ENCODE assay signal across 8 cellular contexts in the genomic region with DNA sequence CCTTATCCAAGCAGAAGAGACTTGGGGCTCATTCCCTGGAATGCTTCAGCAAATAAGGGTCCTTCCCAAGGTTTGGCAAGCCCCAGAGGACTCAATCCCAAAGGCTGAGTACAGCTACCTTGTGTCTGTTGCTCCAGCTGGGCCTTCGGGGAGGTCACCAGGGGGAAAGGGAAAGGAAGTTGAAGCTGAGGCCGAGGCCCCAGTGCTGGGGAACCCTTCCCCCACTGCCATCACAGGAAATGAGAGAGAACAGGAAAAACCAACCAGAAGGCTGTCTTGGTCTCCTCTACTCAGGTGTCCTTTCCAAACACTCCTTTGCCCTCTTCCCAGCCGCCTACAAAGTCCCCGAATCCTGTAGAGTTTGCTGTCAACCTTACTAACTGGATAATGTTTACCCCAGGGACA. TPM values are rescaled to one million over a fixed set of nuclear protein-coding genes. Genes with fewer than 3 reads are reported as not detected.
DNase-seq lines count a peak whose midpoint lies in the region; ATAC-seq and TF ChIP-seq lines count a peak whose summit lies in the region.

No MANE protein-coding gene starts in this region.

- 48% methylated on average over 4 of the region's 4 CpGs for WGBS in prostate gland

- H3K4me3 ChIP-seq in prostate gland = peak overlapping the region in 1 of 2 donors; percentile 1

- ATAC-seq in HG03135 (IDR thresholded peaks at IDR 0.05; ENCODE audit: unreplicated experiment) = peak; percentile 21

- H3K27ac ChIP-seq in prostate gland = peak overlapping the region; percentile 93 to 100

- no peaks in the 10 kb centered on the region for H3K27me3 ChIP-seq in prostate gland (replicated peaks; ENCODE audit: insufficient read depth)

- peaks cover 8 to 17% of the 10 kb centered on the region in 2 donors for H3K36me3 ChIP-seq in prostate gland

- intact Hi-C loops in prostate gland (cut with DNase I) = no loop called here

- TF ChIP-seq POLR2A in erythroblast (IDR thresholded peaks at IDR 0.05; ENCODE audit: low read length) (no peak), prostate gland (IDR thresholded peaks at IDR 0.05) (no peak)

- H3K4me1 ChIP-seq in prostate gland (replicated peaks) = peaks cover 42% of the 10 kb centered on the region

- peak; percentile 66 for DNase-seq in stimulated activated CD4-positive, alpha-beta T cell treated with anti-CD3 and anti-CD28 coated beads, Interleukin-15, amount 100 ng/mL, for 24 hours
- no peak for DNase-seq in stimulated activated CD4-positive, alpha-beta T cell treated with anti-CD3 and anti-CD28 coated beads, Interleukin-12 subunit alpha, Interleukin-12 subunit beta, amount 100 ng/mL, for 4 hours
- DNase-seq in UCSD-AML1 (lab: John Stamatoyannopoulos, UW; ENCODE audit: unreplicated experiment) (peak; percentile 83), erythroblast (lab: John Stamatoyannopoulos, UW) (peak; percentile 56 to 61), prostate gland (ENCODE audit: low spot score) (no peak), HK-2 (ENCODE audit: unreplicated experiment) (no peak), inferior parietal cortex (ENCODE audit: extremely low spot score) (no peak)

- no peak for TF ChIP-seq CTCF in prostate gland (IDR thresholded peaks at IDR 0.05)

- no peaks in the 10 kb centered on the region for H3K9me3 ChIP-seq in prostate gland

RNA-seq across cellular contexts. Expression of gene CSRNP1, which starts 5.7 kb away (rescaled TPM):
- 10 to 100 TPM; 38.4 to 45.9 TPM for total RNA-seq in prostate gland

RNA-seq across cellular contexts. Expression of gene TTC21A, which starts 40.2 kb away (rescaled TPM):
- 10 to 100 TPM in 1 of 2 donors, 1 to 10 TPM in 1; 9.0 to 23.2 TPM for total RNA-seq in prostate gland

RNA-seq across cellular contexts. Expression of gene GORASP1, which starts 40.3 kb away (rescaled TPM):
- total RNA-seq in prostate gland = 100 to 1,000 TPM in 1 of 2 donors, 10 to 100 TPM in 1; 76.5 to 104 TPM

RNA-seq across cellular contexts. Expression of gene XIRP1, which starts 44.7 kb away (rescaled TPM):
- total RNA-seq in prostate gland = 1 to 10 TPM in 1 of 2 donors, under 1 TPM in 1; 0.40 to 2.2 TPM

Comparison
In these comparisons a context has a peak if more than half of its experiments do, and no peak if none do; other contexts are left out.
1. DNase-seq: peak in stimulated activated CD4-positive, alpha-beta T cell treated with anti-CD3 and anti-CD28 coated beads, Interleukin-15, amount 100 ng/mL, for 24 hours (single experiment), UCSD-AML1 (single experiment) and erythroblast (2 of 2); none in stimulated activated CD4-positive, alpha-beta T cell treated with anti-CD3 and anti-CD28 coated beads, Interleukin-12 subunit alpha, Interleukin-12 subunit beta, amount 100 ng/mL, for 4 hours (single experiment), prostate gland (single experiment), HK-2 (single experiment) and inferior parietal cortex (single experiment).